ENCODE assay signal across 1 cellular context in genomic region chr20:51493346-51493791, GRCh38.
TF ChIP-seq lines count a peak whose summit lies in the region.

No MANE protein-coding gene starts in this region.

TF ChIP-seq in WTC11, 78 proteins besides CTCF, POLR2A, EP300 and RAD21 (continued from another document):
- TF ChIP-seq ZSCAN18 (CRISPR knock-in tag; IDR thresholded peaks at IDR 0.05): no peak
- TF ChIP-seq ATF1 (CRISPR knock-in tag; IDR thresholded peaks at IDR 0.05): no peak
- no peak for TF ChIP-seq ZBTB21 (CRISPR knock-in tag; IDR thresholded peaks at IDR 0.05; ENCODE audit: borderline replicate concordance)
- TF ChIP-seq CREB1 (CRISPR knock-in tag; IDR thresholded peaks at IDR 0.05): no peak
- no peak for TF ChIP-seq ZNF138 (CRISPR knock-in tag; conservative IDR thresholded peaks at IDR 0.05)
- no peak for TF ChIP-seq NR1H2 (CRISPR knock-in tag; IDR thresholded peaks at IDR 0.05)
- no peak for TF ChIP-seq ZNF121 (CRISPR knock-in tag; IDR thresholded peaks at IDR 0.05)
- no peak for TF ChIP-seq ZNF281 (CRISPR knock-in tag; IDR thresholded peaks at IDR 0.05)
